ENCODE assay signal across 2 cellular contexts in the genomic region with DNA sequence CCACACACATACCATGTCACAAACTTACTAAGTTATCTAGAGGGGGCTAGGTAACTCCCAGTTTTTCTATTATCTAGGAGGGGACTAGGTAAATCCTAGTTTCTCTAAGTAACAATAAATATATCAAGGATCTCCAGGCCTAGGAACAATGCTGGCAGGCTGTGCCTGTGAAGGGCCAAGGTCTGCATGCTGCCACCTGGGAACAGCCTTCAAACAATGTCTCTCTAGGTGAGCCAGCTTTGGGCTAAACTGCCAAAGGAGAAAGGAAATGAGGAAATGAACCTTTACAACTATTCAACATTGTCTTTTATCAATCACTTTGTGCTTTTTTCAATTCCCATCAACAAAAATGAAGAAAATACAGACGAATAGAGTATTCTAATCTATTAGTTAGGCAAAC.
TF ChIP-seq lines count a peak whose summit lies in the region.

No MANE protein-coding gene starts in this region.

TF ChIP-seq in GM23338, 12 proteins besides CTCF, POLR2A, EP300 and RAD21 (continued from another document and continues in another):
- TF ChIP-seq, protein P1, sequence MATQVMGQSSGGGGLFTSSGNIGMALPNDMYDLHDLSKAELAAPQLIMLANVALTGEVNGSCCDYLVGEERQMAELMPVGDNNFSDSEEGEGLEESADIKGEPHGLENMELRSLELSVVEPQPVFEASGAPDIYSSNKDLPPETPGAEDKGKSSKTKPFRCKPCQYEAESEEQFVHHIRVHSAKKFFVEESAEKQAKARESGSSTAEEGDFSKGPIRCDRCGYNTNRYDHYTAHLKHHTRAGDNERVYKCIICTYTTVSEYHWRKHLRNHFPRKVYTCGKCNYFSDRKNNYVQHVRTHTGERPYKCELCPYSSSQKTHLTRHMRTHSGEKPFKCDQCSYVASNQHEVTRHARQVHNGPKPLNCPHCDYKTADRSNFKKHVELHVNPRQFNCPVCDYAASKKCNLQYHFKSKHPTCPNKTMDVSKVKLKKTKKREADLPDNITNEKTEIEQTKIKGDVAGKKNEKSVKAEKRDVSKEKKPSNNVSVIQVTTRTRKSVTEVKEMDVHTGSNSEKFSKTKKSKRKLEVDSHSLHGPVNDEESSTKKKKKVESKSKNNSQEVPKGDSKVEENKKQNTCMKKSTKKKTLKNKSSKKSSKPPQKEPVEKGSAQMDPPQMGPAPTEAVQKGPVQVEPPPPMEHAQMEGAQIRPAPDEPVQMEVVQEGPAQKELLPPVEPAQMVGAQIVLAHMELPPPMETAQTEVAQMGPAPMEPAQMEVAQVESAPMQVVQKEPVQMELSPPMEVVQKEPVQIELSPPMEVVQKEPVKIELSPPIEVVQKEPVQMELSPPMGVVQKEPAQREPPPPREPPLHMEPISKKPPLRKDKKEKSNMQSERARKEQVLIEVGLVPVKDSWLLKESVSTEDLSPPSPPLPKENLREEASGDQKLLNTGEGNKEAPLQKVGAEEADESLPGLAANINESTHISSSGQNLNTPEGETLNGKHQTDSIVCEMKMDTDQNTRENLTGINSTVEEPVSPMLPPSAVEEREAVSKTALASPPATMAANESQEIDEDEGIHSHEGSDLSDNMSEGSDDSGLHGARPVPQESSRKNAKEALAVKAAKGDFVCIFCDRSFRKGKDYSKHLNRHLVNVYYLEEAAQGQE (IDR thresholded peaks at IDR 0.05; ENCODE audit: unreplicated experiment) = no peak
- TF ChIP-seq NANOG (IDR thresholded peaks at IDR 0.05; ENCODE audit: borderline replicate concordance) (no peak), POLR2AphosphoS5 (IDR thresholded peaks at IDR 0.05; ENCODE audit: low read depth) (no peak), EZH2phosphoT487 (IDR thresholded peaks at IDR 0.05; ENCODE audit: unreplicated experiment) (no peak), ZNF114 (CRISPR knock-in tag; IDR thresholded peaks at IDR 0.05) (no peak), STAT1 (IDR thresholded peaks at IDR 0.05; ENCODE audit: unreplicated experiment) (no peak), CREB1 (CRISPR knock-in tag; IDR thresholded peaks at IDR 0.05; ENCODE audit: low read depth) (no peak), ZNF331 (CRISPR knock-in tag; IDR thresholded peaks at IDR 0.05; ENCODE audit: low read depth) (no peak)
- TF ChIP-seq, protein P2, sequence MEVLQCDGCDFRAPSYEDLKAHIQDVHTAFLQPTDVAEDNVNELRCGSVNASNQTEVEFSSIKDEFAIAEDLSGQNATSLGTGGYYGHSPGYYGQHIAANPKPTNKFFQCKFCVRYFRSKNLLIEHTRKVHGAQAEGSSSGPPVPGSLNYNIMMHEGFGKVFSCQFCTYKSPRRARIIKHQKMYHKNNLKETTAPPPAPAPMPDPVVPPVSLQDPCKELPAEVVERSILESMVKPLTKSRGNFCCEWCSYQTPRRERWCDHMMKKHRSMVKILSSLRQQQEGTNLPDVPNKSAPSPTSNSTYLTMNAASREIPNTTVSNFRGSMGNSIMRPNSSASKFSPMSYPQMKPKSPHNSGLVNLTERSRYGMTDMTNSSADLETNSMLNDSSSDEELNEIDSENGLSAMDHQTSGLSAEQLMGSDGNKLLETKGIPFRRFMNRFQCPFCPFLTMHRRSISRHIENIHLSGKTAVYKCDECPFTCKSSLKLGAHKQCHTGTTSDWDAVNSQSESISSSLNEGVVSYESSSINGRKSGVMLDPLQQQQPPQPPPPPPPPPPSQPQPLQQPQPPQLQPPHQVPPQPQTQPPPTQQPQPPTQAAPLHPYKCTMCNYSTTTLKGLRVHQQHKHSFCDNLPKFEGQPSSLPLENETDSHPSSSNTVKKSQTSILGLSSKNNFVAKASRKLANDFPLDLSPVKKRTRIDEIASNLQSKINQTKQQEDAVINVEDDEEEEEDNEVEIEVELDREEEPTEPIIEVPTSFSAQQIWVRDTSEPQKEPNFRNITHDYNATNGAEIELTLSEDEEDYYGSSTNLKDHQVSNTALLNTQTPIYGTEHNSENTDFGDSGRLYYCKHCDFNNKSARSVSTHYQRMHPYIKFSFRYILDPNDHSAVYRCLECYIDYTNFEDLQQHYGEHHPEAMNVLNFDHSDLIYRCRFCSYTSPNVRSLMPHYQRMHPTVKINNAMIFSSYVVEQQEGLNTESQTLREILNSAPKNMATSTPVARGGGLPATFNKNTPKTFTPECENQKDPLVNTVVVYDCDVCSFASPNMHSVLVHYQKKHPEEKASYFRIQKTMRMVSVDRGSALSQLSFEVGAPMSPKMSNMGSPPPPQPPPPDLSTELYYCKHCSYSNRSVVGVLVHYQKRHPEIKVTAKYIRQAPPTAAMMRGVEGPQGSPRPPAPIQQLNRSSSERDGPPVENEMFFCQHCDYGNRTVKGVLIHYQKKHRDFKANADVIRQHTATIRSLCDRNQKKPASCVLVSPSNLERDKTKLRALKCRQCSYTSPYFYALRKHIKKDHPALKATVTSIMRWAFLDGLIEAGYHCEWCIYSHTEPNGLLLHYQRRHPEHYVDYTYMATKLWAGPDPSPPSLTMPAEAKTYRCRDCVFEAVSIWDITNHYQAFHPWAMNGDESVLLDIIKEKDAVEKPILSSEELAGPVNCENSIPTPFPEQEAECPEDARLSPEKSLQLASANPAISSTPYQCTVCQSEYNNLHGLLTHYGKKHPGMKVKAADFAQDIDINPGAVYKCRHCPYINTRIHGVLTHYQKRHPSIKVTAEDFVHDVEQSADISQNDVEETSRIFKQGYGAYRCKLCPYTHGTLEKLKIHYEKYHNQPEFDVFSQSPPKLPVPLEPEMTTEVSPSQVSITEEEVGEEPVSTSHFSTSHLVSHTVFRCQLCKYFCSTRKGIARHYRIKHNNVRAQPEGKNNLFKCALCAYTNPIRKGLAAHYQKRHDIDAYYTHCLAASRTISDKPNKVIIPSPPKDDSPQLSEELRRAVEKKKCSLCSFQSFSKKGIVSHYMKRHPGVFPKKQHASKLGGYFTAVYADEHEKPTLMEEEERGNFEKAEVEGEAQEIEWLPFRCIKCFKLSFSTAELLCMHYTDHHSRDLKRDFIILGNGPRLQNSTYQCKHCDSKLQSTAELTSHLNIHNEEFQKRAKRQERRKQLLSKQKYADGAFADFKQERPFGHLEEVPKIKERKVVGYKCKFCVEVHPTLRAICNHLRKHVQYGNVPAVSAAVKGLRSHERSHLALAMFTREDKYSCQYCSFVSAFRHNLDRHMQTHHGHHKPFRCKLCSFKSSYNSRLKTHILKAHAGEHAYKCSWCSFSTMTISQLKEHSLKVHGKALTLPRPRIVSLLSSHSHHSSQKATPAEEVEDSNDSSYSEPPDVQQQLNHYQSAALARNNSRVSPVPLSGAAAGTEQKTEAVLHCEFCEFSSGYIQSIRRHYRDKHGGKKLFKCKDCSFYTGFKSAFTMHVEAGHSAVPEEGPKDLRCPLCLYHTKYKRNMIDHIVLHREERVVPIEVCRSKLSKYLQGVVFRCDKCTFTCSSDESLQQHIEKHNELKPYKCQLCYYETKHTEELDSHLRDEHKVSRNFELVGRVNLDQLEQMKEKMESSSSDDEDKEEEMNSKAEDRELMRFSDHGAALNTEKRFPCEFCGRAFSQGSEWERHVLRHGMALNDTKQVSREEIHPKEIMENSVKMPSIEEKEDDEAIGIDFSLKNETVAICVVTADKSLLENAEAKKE (CRISPR knock-in tag; IDR thresholded peaks at IDR 0.05) = no peak
- TF ChIP-seq, protein P3, sequence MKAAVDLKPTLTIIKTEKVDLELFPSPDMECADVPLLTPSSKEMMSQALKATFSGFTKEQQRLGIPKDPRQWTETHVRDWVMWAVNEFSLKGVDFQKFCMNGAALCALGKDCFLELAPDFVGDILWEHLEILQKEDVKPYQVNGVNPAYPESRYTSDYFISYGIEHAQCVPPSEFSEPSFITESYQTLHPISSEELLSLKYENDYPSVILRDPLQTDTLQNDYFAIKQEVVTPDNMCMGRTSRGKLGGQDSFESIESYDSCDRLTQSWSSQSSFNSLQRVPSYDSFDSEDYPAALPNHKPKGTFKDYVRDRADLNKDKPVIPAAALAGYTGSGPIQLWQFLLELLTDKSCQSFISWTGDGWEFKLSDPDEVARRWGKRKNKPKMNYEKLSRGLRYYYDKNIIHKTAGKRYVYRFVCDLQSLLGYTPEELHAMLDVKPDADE (IDR thresholded peaks at IDR 0.05) = no peak

TF ChIP-seq in WTC11, 78 proteins besides CTCF, POLR2A, EP300 and RAD21 (continued from another document):
- TF ChIP-seq, protein P4, sequence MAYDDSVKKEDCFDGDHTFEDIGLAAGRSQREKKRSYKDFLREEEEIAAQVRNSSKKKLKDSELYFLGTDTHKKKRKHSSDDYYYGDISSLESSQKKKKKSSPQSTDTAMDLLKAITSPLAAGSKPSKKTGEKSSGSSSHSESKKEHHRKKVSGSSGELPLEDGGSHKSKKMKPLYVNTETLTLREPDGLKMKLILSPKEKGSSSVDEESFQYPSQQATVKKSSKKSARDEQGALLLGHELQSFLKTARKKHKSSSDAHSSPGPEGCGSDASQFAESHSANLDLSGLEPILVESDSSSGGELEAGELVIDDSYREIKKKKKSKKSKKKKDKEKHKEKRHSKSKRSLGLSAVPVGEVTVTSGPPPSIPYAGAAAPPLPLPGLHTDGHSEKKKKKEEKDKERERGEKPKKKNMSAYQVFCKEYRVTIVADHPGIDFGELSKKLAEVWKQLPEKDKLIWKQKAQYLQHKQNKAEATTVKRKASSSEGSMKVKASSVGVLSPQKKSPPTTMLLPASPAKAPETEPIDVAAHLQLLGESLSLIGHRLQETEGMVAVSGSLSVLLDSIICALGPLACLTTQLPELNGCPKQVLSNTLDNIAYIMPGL (CRISPR knock-in tag; IDR thresholded peaks at IDR 0.05) = no peak
- TF ChIP-seq TEAD1 (CRISPR knock-in tag; IDR thresholded peaks at IDR 0.05) (no peak), RELA (CRISPR knock-in tag; IDR thresholded peaks at IDR 0.05; ENCODE audit: borderline replicate concordance) (no peak), SP1 (CRISPR knock-in tag; conservative IDR thresholded peaks at IDR 0.05) (no peak), NFE2L1 (CRISPR knock-in tag; IDR thresholded peaks at IDR 0.05) (no peak), TP53 (CRISPR knock-in tag; IDR thresholded peaks at IDR 0.05) (no peak), MYBL2 (CRISPR knock-in tag; IDR thresholded peaks at IDR 0.05) (no peak), NFATC4 (CRISPR knock-in tag; IDR thresholded peaks at IDR 0.05) (no peak), ESRRA (CRISPR knock-in tag; IDR thresholded peaks at IDR 0.05; ENCODE audit: borderline replicate concordance) (no peak), HMGA2 (CRISPR knock-in tag; IDR thresholded peaks at IDR 0.05) (no peak)
- TF ChIP-seq, protein P5, sequence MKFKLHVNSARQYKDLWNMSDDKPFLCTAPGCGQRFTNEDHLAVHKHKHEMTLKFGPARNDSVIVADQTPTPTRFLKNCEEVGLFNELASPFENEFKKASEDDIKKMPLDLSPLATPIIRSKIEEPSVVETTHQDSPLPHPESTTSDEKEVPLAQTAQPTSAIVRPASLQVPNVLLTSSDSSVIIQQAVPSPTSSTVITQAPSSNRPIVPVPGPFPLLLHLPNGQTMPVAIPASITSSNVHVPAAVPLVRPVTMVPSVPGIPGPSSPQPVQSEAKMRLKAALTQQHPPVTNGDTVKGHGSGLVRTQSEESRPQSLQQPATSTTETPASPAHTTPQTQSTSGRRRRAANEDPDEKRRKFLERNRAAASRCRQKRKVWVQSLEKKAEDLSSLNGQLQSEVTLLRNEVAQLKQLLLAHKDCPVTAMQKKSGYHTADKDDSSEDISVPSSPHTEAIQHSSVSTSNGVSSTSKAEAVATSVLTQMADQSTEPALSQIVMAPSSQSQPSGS (CRISPR knock-in tag; IDR thresholded peaks at IDR 0.05; ENCODE audit: borderline replicate concordance, low read depth) = no peak
- TF ChIP-seq, protein P6, sequence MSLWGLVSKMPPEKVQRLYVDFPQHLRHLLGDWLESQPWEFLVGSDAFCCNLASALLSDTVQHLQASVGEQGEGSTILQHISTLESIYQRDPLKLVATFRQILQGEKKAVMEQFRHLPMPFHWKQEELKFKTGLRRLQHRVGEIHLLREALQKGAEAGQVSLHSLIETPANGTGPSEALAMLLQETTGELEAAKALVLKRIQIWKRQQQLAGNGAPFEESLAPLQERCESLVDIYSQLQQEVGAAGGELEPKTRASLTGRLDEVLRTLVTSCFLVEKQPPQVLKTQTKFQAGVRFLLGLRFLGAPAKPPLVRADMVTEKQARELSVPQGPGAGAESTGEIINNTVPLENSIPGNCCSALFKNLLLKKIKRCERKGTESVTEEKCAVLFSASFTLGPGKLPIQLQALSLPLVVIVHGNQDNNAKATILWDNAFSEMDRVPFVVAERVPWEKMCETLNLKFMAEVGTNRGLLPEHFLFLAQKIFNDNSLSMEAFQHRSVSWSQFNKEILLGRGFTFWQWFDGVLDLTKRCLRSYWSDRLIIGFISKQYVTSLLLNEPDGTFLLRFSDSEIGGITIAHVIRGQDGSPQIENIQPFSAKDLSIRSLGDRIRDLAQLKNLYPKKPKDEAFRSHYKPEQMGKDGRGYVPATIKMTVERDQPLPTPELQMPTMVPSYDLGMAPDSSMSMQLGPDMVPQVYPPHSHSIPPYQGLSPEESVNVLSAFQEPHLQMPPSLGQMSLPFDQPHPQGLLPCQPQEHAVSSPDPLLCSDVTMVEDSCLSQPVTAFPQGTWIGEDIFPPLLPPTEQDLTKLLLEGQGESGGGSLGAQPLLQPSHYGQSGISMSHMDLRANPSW (CRISPR knock-in tag; conservative IDR thresholded peaks at IDR 0.05; ENCODE audit: low read depth) = no peak
- TF ChIP-seq, protein P7, sequence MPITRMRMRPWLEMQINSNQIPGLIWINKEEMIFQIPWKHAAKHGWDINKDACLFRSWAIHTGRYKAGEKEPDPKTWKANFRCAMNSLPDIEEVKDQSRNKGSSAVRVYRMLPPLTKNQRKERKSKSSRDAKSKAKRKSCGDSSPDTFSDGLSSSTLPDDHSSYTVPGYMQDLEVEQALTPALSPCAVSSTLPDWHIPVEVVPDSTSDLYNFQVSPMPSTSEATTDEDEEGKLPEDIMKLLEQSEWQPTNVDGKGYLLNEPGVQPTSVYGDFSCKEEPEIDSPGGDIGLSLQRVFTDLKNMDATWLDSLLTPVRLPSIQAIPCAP (CRISPR knock-in tag; IDR thresholded peaks at IDR 0.05) = no peak
- TF ChIP-seq, protein P8, sequence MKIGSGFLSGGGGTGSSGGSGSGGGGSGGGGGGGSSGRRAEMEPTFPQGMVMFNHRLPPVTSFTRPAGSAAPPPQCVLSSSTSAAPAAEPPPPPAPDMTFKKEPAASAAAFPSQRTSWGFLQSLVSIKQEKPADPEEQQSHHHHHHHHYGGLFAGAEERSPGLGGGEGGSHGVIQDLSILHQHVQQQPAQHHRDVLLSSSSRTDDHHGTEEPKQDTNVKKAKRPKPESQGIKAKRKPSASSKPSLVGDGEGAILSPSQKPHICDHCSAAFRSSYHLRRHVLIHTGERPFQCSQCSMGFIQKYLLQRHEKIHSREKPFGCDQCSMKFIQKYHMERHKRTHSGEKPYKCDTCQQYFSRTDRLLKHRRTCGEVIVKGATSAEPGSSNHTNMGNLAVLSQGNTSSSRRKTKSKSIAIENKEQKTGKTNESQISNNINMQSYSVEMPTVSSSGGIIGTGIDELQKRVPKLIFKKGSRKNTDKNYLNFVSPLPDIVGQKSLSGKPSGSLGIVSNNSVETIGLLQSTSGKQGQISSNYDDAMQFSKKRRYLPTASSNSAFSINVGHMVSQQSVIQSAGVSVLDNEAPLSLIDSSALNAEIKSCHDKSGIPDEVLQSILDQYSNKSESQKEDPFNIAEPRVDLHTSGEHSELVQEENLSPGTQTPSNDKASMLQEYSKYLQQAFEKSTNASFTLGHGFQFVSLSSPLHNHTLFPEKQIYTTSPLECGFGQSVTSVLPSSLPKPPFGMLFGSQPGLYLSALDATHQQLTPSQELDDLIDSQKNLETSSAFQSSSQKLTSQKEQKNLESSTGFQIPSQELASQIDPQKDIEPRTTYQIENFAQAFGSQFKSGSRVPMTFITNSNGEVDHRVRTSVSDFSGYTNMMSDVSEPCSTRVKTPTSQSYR (CRISPR knock-in tag; IDR thresholded peaks at IDR 0.05) = no peak
- TF ChIP-seq, protein P9, sequence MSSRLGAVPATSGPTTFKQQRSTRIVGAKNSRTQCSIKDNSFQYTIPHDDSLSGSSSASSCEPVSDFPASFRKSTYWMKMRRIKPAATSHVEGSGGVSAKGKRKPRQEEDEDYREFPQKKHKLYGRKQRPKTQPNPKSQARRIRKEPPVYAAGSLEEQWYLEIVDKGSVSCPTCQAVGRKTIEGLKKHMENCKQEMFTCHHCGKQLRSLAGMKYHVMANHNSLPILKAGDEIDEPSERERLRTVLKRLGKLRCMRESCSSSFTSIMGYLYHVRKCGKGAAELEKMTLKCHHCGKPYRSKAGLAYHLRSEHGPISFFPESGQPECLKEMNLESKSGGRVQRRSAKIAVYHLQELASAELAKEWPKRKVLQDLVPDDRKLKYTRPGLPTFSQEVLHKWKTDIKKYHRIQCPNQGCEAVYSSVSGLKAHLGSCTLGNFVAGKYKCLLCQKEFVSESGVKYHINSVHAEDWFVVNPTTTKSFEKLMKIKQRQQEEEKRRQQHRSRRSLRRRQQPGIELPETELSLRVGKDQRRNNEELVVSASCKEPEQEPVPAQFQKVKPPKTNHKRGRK (CRISPR knock-in tag; IDR thresholded peaks at IDR 0.05; ENCODE audit: borderline replicate concordance) = no peak
